Comparison of ENCODE assay signal across 8 cellular contexts in genomic region chr14:102362084-102362483, GRCh38. TPM values are rescaled to one million over a fixed set of nuclear protein-coding genes. Genes with fewer than 3 reads are reported as not detected.
A peak's percentile ranks its signal among the peaks of the same experiment; 100 is the strongest.
DNase-seq lines count a peak whose midpoint lies in the region; ATAC-seq and TF ChIP-seq lines count a peak whose summit lies in the region.

No MANE protein-coding gene starts in this region.

- no peak for TF ChIP-seq POLR2A in sigmoid colon (IDR thresholded peaks at IDR 0.05)

- peak overlapping the region in 2 of 4 donors; percentile 96 to 98 for H3K4me3 Mint-ChIP-seq in IgD-negative memory B cell
- H3K4me3 Mint-ChIP-seq in activated T-cell treated with anti-CD3 and anti-CD28 coated beads, Interleukin-2, amount 50 U/mL, for 4 hours = peak overlapping the region; percentile 95

- no peak for TF ChIP-seq CTCF in sigmoid colon (IDR thresholded peaks at IDR 0.05)

- peaks cover 5 to 27% (median 8%) of the 10 kb centered on the region in 4 donors for H3K36me3 ChIP-seq in sigmoid colon

- H3K36me3 Mint-ChIP-seq in IgD-negative memory B cell = peaks cover 8% of the 10 kb centered on the region
- peaks cover 10% of the 10 kb centered on the region for H3K36me3 Mint-ChIP-seq in activated T-cell treated with anti-CD3 and anti-CD28 coated beads, Interleukin-2, amount 50 U/mL, for 4 hours (ENCODE audit: insufficient read depth)

- no peaks in the 10 kb centered on the region for H3K9me3 Mint-ChIP-seq in IgD-negative memory B cell
- no peaks in the 10 kb centered on the region for H3K9me3 Mint-ChIP-seq in activated T-cell treated with anti-CD3 and anti-CD28 coated beads, Interleukin-2, amount 50 U/mL, for 4 hours

- intact Hi-C loops in sigmoid colon (cut with DNase I) = loop anchor here (2.0 to 5.0 kb wide), 3 partner anchors 47 to 150 kb away; no protein-coding TSS in a partner anchor

- WGBS in sigmoid colon, 2 donors = 5 to 20% methylated on average over 4 of the region's 4 CpGs

- peak; percentile 85 to 86 for ATAC-seq in activated T-cell treated with anti-CD3 and anti-CD28 coated beads, Interleukin-2, amount 50 U/mL, for 4 hours

- H3K4me1 ChIP-seq in sigmoid colon = peaks cover 0 to 37% (median 25%) of the 10 kb centered on the region in 4 donors

- DNase-seq in activated gamma-delta T cell treated with anti-CD3 and anti-CD28 coated beads, Interleukin-2, amount 50 U/mL, for 16 hours (ENCODE audit: low read depth) = peak; percentile 18
- no peak for DNase-seq in activated gamma-delta T cell treated with Interleukin-2 at 50 U/mL for 16 hours
- DNase-seq in activated T-cell treated with anti-CD3 and anti-CD28 coated beads, Interleukin-2, amount 50 U/mL, for 4 hours = peak; percentile 28
- peak; percentile 4 for DNase-seq in foreskin melanocyte
- DNase-seq in sigmoid colon = no peak
- no peak for DNase-seq in cerebellar cortex (ENCODE audit: low spot score)
- DNase-seq in ureter (ENCODE audit: low spot score) = no peak

- H3K27ac Mint-ChIP-seq in IgD-negative memory B cell = peak overlapping the region in 2 of 3 donors; percentile 95

- peak overlapping the region; percentile 68 to 93 (median 88) for H3K4me3 ChIP-seq in sigmoid colon

- TF ChIP-seq EP300 in sigmoid colon (IDR thresholded peaks at IDR 0.05) = no peak

- H3K27ac ChIP-seq in sigmoid colon = peak overlapping the region; percentile 89 to 99 (median 96)

- no peaks in the 10 kb centered on the region for H3K27me3 ChIP-seq in sigmoid colon

- peaks cover 16 to 24% (median 22%) of the 10 kb centered on the region in 3 donors for H3K4me1 Mint-ChIP-seq in IgD-negative memory B cell
- H3K4me1 Mint-ChIP-seq in activated T-cell treated with anti-CD3 and anti-CD28 coated beads, Interleukin-2, amount 50 U/mL, for 4 hours (ENCODE audit: low read depth) = peaks cover 27% of the 10 kb centered on the region

- no peaks in the 10 kb centered on the region for H3K9me3 ChIP-seq in sigmoid colon

- peaks cover 3% of the 10 kb centered on the region for H3K27me3 Mint-ChIP-seq in IgD-negative memory B cell
- H3K27me3 Mint-ChIP-seq in activated T-cell treated with anti-CD3 and anti-CD28 coated beads, Interleukin-2, amount 50 U/mL, for 4 hours (ENCODE audit: low read depth) = no peaks in the 10 kb centered on the region

RNA-seq across cellular contexts. Expression of gene CINP, which starts 0.6 kb away (rescaled TPM):
- polyA plus RNA-seq in IgD-negative memory B cell = 39.5 TPM
- 10 to 100 TPM; 57.7 to 63.9 (median 58.4) TPM for total RNA-seq in activated T-cell treated with anti-CD3 and anti-CD28 coated beads, Interleukin-2, amount 50 U/mL, for 4 hours
- 10 to 100 TPM; 12.5 to 24.6 (median 19.8) TPM for total RNA-seq in sigmoid colon
- polyA plus RNA-seq in sigmoid colon = 10 to 100 TPM; 21.5 to 46.2 (median 35.0) TPM
- total RNA-seq in ureter = 31.2 TPM

RNA-seq across cellular contexts. Expression of gene TECPR2, which starts 0.7 kb away (rescaled TPM):
- polyA plus RNA-seq in IgD-negative memory B cell (3.2 TPM), sigmoid colon (1 to 10 TPM; 2.1 to 9.0 (median 8.5) TPM)
- total RNA-seq in activated T-cell treated with anti-CD3 and anti-CD28 coated beads, Interleukin-2, amount 50 U/mL, for 4 hours = 1 to 10 TPM; 5.5 to 6.7 (median 5.6) TPM
- total RNA-seq in sigmoid colon (10 to 100 TPM; 15.3 to 51.0 (median 17.2) TPM), ureter (36.3 TPM)

RNA-seq across cellular contexts. Expression of gene ZNF839, which starts 42.5 kb away (rescaled TPM):
- polyA plus RNA-seq in IgD-negative memory B cell = 5.3 TPM
- total RNA-seq in activated T-cell treated with anti-CD3 and anti-CD28 coated beads, Interleukin-2, amount 50 U/mL, for 4 hours = 10 to 100 TPM; 14.9 to 16.6 (median 15.5) TPM
- total RNA-seq in sigmoid colon = 10 to 100 TPM in 1 of 4 donors, 1 to 10 TPM in 3; 5.7 to 12.2 (median 8.2) TPM
- 1 to 10 TPM; 4.6 to 9.3 (median 6.0) TPM for polyA plus RNA-seq in sigmoid colon
- total RNA-seq in ureter = 18.1 TPM

RNA-seq across cellular contexts. Expression of gene MOK, which starts 57.1 kb away (rescaled TPM):
- polyA plus RNA-seq in IgD-negative memory B cell (0.43 TPM), sigmoid colon (10 to 100 TPM in 1 of 3 donors, 1 to 10 TPM in 2; 1.8 to 10.2 (median 6.0) TPM)
- total RNA-seq in activated T-cell treated with anti-CD3 and anti-CD28 coated beads, Interleukin-2, amount 50 U/mL, for 4 hours = 1 to 10 TPM; 3.2 to 5.5 (median 4.4) TPM
- total RNA-seq in sigmoid colon (10 to 100 TPM in 2 of 4 donors, 1 to 10 TPM in 2; 7.5 to 17.2 (median 11.2) TPM), ureter (24.4 TPM)

Comparison
In these comparisons a context has a peak if more than half of its experiments do, and no peak if none do; other contexts are left out.
1. DNase-seq: peak in activated gamma-delta T cell treated with anti-CD3 and anti-CD28 coated beads, Interleukin-2, amount 50 U/mL, for 16 hours (single experiment), activated T-cell treated with anti-CD3 and anti-CD28 coated beads, Interleukin-2, amount 50 U/mL, for 4 hours (single experiment) and foreskin melanocyte (single experiment); none in activated gamma-delta T cell treated with Interleukin-2 at 50 U/mL for 16 hours (single experiment), sigmoid colon (single experiment), cerebellar cortex (single experiment) and ureter (single experiment).